Comparison of ENCODE assay signal across 15 cellular contexts in the genomic region with DNA sequence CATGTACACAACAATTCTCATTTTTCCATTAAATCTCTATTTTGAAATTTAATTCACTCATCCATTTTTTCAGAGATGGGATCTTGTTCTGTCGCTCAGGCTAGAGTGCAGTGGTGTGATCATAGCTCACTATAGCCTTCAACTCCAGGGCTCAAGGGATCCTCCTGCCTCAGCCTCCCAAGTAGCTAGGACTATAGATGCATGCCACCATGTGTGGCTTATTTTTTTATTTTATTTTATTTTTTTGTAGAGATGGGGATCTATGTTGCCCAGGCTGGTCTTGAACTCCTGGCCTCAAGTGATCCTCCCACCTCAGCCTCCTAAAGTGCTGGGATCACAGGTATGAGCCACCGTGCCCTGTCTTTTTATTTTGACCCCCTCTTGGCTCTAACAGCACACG.
DNase-seq lines count a peak whose midpoint lies in the region; ATAC-seq and TF ChIP-seq lines count a peak whose summit lies in the region.
"Had no signal": no experiment of that assay in that cellular context is flagged by ENCODE, and none has a peak within 500 bp of the region (broad histone marks: within the 10 kb centered on the region; RNA-seq: fewer than 3 reads in every experiment).

No MANE protein-coding gene starts in this region.

- H3K36me3 Mint-ChIP-seq in MCF 10A (ENCODE audit: insufficient read depth, unreplicated experiment) (peaks cover 63% of the 10 kb centered on the region), glutamatergic neuron (ENCODE audit: unreplicated experiment) (no peaks in the 10 kb centered on the region)
- peaks cover 100% of the 10 kb centered on the region for H3K36me3 Mint-ChIP-seq in activated T-helper 17 cell treated with anti-CD3 and anti-CD28 coated beads, Interleukin-2, amount 50 U/mL, for 72 hours (ENCODE audit: low read depth)

- peaks cover 0 to 6% of the 10 kb centered on the region in 2 donors for H3K4me1 ChIP-seq in breast epithelium
- H3K4me1 ChIP-seq in muscle layer of duodenum (ENCODE audit: control insufficient read depth in 1 of 2, insufficient read depth in 2 of 2, low read length in 2 of 2), result peaks cover 4 to 19% of the 10 kb centered on the region in 2 donors
- peaks cover 33% of the 10 kb centered on the region for H3K4me1 ChIP-seq in upper lobe of right lung

- intact Hi-C loops in MCF 10A (cut with micrococcal nuclease), result no loop called here
- intact Hi-C loops in breast epithelium (cut with DNase I; ENCODE audit: low total_unique reads), result loop anchor here (5.0 kb wide), 1 partner anchor 536 kb away; no protein-coding TSS in a partner anchor
- intact Hi-C loops in upper lobe of right lung (cut with DNase I), result no loop called here

- no peak for TF ChIP-seq POLR2A in breast epithelium (IDR thresholded peaks at IDR 0.05)

- H3K4me3 ChIP-seq in breast epithelium (no peak overlapping the region), muscle layer of duodenum (ENCODE audit: low read depth in 1 of 2, low read length in 2 of 2) (no peak overlapping the region), upper lobe of right lung (no peak overlapping the region)
- H3K4me3 ChIP-seq: body of pancreas, gastroesophageal sphincter had no signal

- no TSS peak for BruUV-seq in MCF 10A (replicated peaks; lab: Mats Ljungman, UMichigan)

- H3K4me3 Mint-ChIP-seq in MCF 10A (ENCODE audit: unreplicated experiment) (no peak overlapping the region), glutamatergic neuron (ENCODE audit: unreplicated experiment) (no peak overlapping the region)
- H3K4me3 Mint-ChIP-seq in activated T-helper 17 cell treated with anti-CD3 and anti-CD28 coated beads, Interleukin-2, amount 50 U/mL, for 72 hours, result peak overlapping the region; percentile 83

- H3K9me3 Mint-ChIP-seq in MCF 10A (ENCODE audit: unreplicated experiment) (no peaks in the 10 kb centered on the region), glutamatergic neuron (ENCODE audit: unreplicated experiment) (peaks cover 2% of the 10 kb centered on the region)
- H3K9me3 Mint-ChIP-seq in activated T-helper 17 cell treated with anti-CD3 and anti-CD28 coated beads, Interleukin-2, amount 50 U/mL, for 72 hours, result no peaks in the 10 kb centered on the region

- H3K36me3 ChIP-seq in breast epithelium, result no peaks in the 10 kb centered on the region
- H3K36me3 ChIP-seq in muscle layer of duodenum (ENCODE audit: control insufficient read depth in 1 of 2, insufficient read depth in 2 of 2, low read length in 2 of 2), result peaks cover 11 to 43% of the 10 kb centered on the region in 2 donors
- H3K36me3 ChIP-seq in upper lobe of right lung, result peaks cover 11% of the 10 kb centered on the region
- H3K36me3 ChIP-seq: BE2C had no signal

- H3K9me3 ChIP-seq in breast epithelium (no peaks in the 10 kb centered on the region), muscle layer of duodenum (ENCODE audit: control insufficient read depth in 1 of 2, low read length in 2 of 2) (no peaks in the 10 kb centered on the region), upper lobe of right lung (no peaks in the 10 kb centered on the region)
- H3K9me3 ChIP-seq: BE2C, body of pancreas, gastroesophageal sphincter had no signal

- H3K27ac ChIP-seq in breast epithelium, result peak overlapping the region in 1 of 2 donors; percentile 94
- peak overlapping the region; percentile 7 for H3K27ac ChIP-seq in muscle layer of duodenum (ENCODE audit: low read length)
- peak overlapping the region; percentile 14 for H3K27ac ChIP-seq in upper lobe of right lung
- H3K27ac ChIP-seq: body of pancreas, gastroesophageal sphincter had no signal

- POLR2A ChIA-PET in MCF 10A (lab: Yijun Ruan, JAX), result interaction anchor here (0.6 to 7.2 kb wide), 9 partner anchors 7 to 51 kb away, joined by 3 to 106 read pairs (median 42); no protein-coding TSS in a partner anchor

- H3K27ac Mint-ChIP-seq in MCF 10A (ENCODE audit: low read depth, unreplicated experiment) (peak overlapping the region; percentile 67), glutamatergic neuron (ENCODE audit: unreplicated experiment) (no peak overlapping the region)
- peak overlapping the region; percentile 94 for H3K27ac Mint-ChIP-seq in activated T-helper 17 cell treated with anti-CD3 and anti-CD28 coated beads, Interleukin-2, amount 50 U/mL, for 72 hours

- H3K27me3 Mint-ChIP-seq in MCF 10A (ENCODE audit: insufficient read depth, unreplicated experiment) (no peaks in the 10 kb centered on the region), glutamatergic neuron (ENCODE audit: unreplicated experiment) (peaks cover 3% of the 10 kb centered on the region)
- H3K27me3 Mint-ChIP-seq in activated T-helper 17 cell treated with anti-CD3 and anti-CD28 coated beads, Interleukin-2, amount 50 U/mL, for 72 hours, result no peaks in the 10 kb centered on the region

- H3K27me3 ChIP-seq in breast epithelium (no peaks in the 10 kb centered on the region), muscle layer of duodenum (ENCODE audit: low read depth, low read length) (no peaks in the 10 kb centered on the region), upper lobe of right lung (no peaks in the 10 kb centered on the region)
- H3K27me3 ChIP-seq: BE2C, body of pancreas, gastroesophageal sphincter had no signal

- DNase-seq in MCF 10A (ENCODE audit: unreplicated experiment), result no peak
- DNase-seq in breast epithelium (ENCODE audit: low spot score in 2 of 2), result no peak
- DNase-seq in upper lobe of right lung, result no peak
- no peak for DNase-seq in NCI-H1436 treated with DMSO at 0.1 percent for 48 hours (lab: John Stamatoyannopoulos, UW)
- DNase-seq in glutamatergic neuron, result no peak
- DNase-seq in AG08396 (ENCODE audit: low spot score), result no peak
- DNase-seq: activated CD8-positive, alpha-beta memory T cell treated with anti-CD3 and anti-CD28 coated beads, Interleukin-2, amount 50 U/mL, for 48 hours; BE2C; body of pancreas; effector CD8-positive, alpha-beta T cell; SHP77 treated with DMSO at 0.1 percent for 48 hours; trophoblast cell had no signal

- no peak for TF ChIP-seq CTCF in MCF 10A (IDR thresholded peaks at IDR 0.05; ENCODE audit: unreplicated experiment)
- no peak for TF ChIP-seq CTCF in breast epithelium (IDR thresholded peaks at IDR 0.05)
- no peak for TF ChIP-seq CTCF in upper lobe of right lung (IDR thresholded peaks at IDR 0.05)
- no peak for TF ChIP-seq CTCF in glutamatergic neuron (IDR thresholded peaks at IDR 0.05; ENCODE audit: partially characterized antibody, unreplicated experiment)

- H3K4me1 Mint-ChIP-seq in MCF 10A (ENCODE audit: insufficient read depth, unreplicated experiment) (peaks cover 50% of the 10 kb centered on the region), glutamatergic neuron (ENCODE audit: low read depth, unreplicated experiment) (peaks cover 17% of the 10 kb centered on the region)
- peaks cover 82% of the 10 kb centered on the region for H3K4me1 Mint-ChIP-seq in activated T-helper 17 cell treated with anti-CD3 and anti-CD28 coated beads, Interleukin-2, amount 50 U/mL, for 72 hours

- CTCF ChIA-PET in MCF 10A (lab: Yijun Ruan, JAX), result interaction anchor here (0.6 to 9.1 kb wide), 14 partner anchors 8 to 102 kb away, joined by 3 to 123 read pairs (median 4); no protein-coding TSS in a partner anchor

- ATAC-seq in activated T-helper 17 cell treated with anti-CD3 and anti-CD28 coated beads, Interleukin-2, amount 50 U/mL, for 72 hours (replicated peaks), result no peak
- ATAC-seq in upper lobe of right lung, result no peak
- ATAC-seq: body of pancreas, gastroesophageal sphincter had no signal
